10 cellular contexts compared by ENCODE assay signal in genomic region chr2:153287109-153287801, GRCh38.
DNase-seq lines count a peak whose midpoint lies in the region; ATAC-seq, FAIRE-seq and TF ChIP-seq lines count a peak whose summit lies in the region.
"Had no signal": no experiment of that assay in that cellular context is flagged by ENCODE, and none has a peak within 500 bp of the region (broad histone marks: within the 10 kb centered on the region; RNA-seq: fewer than 3 reads in every experiment).

No MANE protein-coding gene starts in this region.

- DNase-seq in GM12892 (ENCODE audit: insufficient read length) (peak; percentile 5), islet precursor cell (peak; percentile 87), mucosa of descending colon (no peak), aorta (no peak)
- DNase-seq in CD4-positive, alpha-beta memory T cell, result no peak
- DNase-seq: dorsolateral prefrontal cortex, T-helper 9 cell had no signal

- no peak overlapping the region for H3K9ac ChIP-seq in SU-DHL-6 (ENCODE audit: low read length)

- peaks cover 0 to 10% (median 5%) of the 10 kb centered on the region in 8 donors for H3K9me3 Mint-ChIP-seq in CD4-positive, alpha-beta memory T cell

- peaks cover 0 to 5% (median 1%) of the 10 kb centered on the region in 4 donors for H3K4me1 Mint-ChIP-seq in CD4-positive, alpha-beta memory T cell

- H3K27ac Mint-ChIP-seq in CD4-positive, alpha-beta memory T cell, result no peak overlapping the region

- FAIRE-seq in GM12892 (lab: Jason Lieb, UNC), result no peak

- H3K4me3 ChIP-seq in SU-DHL-6 (ENCODE audit: insufficient read depth, low read length, poor library complexity, severe bottlenecking), result no peak overlapping the region
- H3K4me3 ChIP-seq in mucosa of descending colon, result no peak overlapping the region
- H3K4me3 ChIP-seq in CD4-positive, alpha-beta memory T cell (ENCODE audit: low read length in 2 of 2), result no peak overlapping the region
- no peak overlapping the region for H3K4me3 ChIP-seq in aorta (ENCODE audit: low read length in 2 of 2)
- H3K4me3 ChIP-seq: dorsolateral prefrontal cortex had no signal

- no peak overlapping the region for H2AFZ ChIP-seq in SU-DHL-6 (ENCODE audit: low read depth, low read length, severe bottlenecking)

- H3K27me3 Mint-ChIP-seq in CD4-positive, alpha-beta memory T cell, result peaks cover 1 to 3% of the 10 kb centered on the region in 2 donors

- H3K4me1 ChIP-seq in mucosa of descending colon (ENCODE audit: low read depth), result no peaks in the 10 kb centered on the region
- no peaks in the 10 kb centered on the region for H3K4me1 ChIP-seq in CD4-positive, alpha-beta memory T cell (ENCODE audit: insufficient read depth, low read length)
- no peaks in the 10 kb centered on the region for H3K4me1 ChIP-seq in aorta (ENCODE audit: control insufficient read depth in 1 of 2, insufficient read depth in 2 of 2, low read length in 2 of 2)

- intact Hi-C loops in mucosa of descending colon (cut with DNase I, micrococcal nuclease), result no loop called here
- intact Hi-C loops in CD4-positive, alpha-beta memory T cell (cut with micrococcal nuclease), result no loop called here
- intact Hi-C loops in aorta (cut with DNase I), result no loop called here

- H3K9me2 ChIP-seq in SU-DHL-6 (replicated peaks; ENCODE audit: insufficient read depth, low read length), result no peaks in the 10 kb centered on the region

- TF ChIP-seq CTCF in SU-DHL-6 (IDR thresholded peaks at IDR 0.05; ENCODE audit: insufficient read depth, low read length, poor library complexity, severe bottlenecking), result peak; percentile 12
- TF ChIP-seq CTCF in mucosa of descending colon (IDR thresholded peaks at IDR 0.05), result no peak

- H3K9me3 ChIP-seq in SU-DHL-6 (ENCODE audit: insufficient read depth, low read length) (no peaks in the 10 kb centered on the region), mucosa of descending colon (peaks cover 4% of the 10 kb centered on the region), aorta (ENCODE audit: control insufficient read depth, low read length) (peaks cover 4% of the 10 kb centered on the region)
- H3K9me3 ChIP-seq in CD4-positive, alpha-beta memory T cell (ENCODE audit: control insufficient read depth in 1 of 2, low read length in 2 of 2), result peaks cover 0 to 3% of the 10 kb centered on the region in 2 donors

- H3K4me3 Mint-ChIP-seq in CD4-positive, alpha-beta memory T cell, result peak overlapping the region in 2 of 8 donors; percentile 17 to 37

- H3K36me3 ChIP-seq in SU-DHL-6 (ENCODE audit: low read length) (no peaks in the 10 kb centered on the region), mucosa of descending colon (ENCODE audit: low read depth) (no peaks in the 10 kb centered on the region), aorta (ENCODE audit: control insufficient read depth in 1 of 2, insufficient read depth in 2 of 2, low read length in 1 of 2) (no peaks in the 10 kb centered on the region)
- H3K36me3 ChIP-seq in CD4-positive, alpha-beta memory T cell (ENCODE audit: insufficient read depth, low read length), result no peaks in the 10 kb centered on the region

- ATAC-seq in HG02759 (IDR thresholded peaks at IDR 0.05; ENCODE audit: unreplicated experiment) (peak; percentile 78), mucosa of descending colon (no peak), HG03095 (IDR thresholded peaks at IDR 0.05; ENCODE audit: unreplicated experiment) (no peak), aorta (ENCODE audit: low FRiP score) (no peak)

- H3K27ac ChIP-seq in SU-DHL-6 (ENCODE audit: low read depth, low read length) (no peak overlapping the region), aorta (ENCODE audit: low read depth in 1 of 2, low read length in 2 of 2) (no peak overlapping the region)
- H3K27ac ChIP-seq in CD4-positive, alpha-beta memory T cell (ENCODE audit: low read depth, low read length), result no peak overlapping the region
- H3K27ac ChIP-seq: dorsolateral prefrontal cortex had no signal

- H3K27me3 ChIP-seq in SU-DHL-6 (ENCODE audit: low read length) (no peaks in the 10 kb centered on the region), aorta (ENCODE audit: control insufficient read depth in 1 of 2, insufficient read depth in 2 of 2, low read length in 1 of 2) (no peaks in the 10 kb centered on the region)
- no peaks in the 10 kb centered on the region for H3K27me3 ChIP-seq in CD4-positive, alpha-beta memory T cell (ENCODE audit: insufficient read depth, low read length)

- no peaks in the 10 kb centered on the region for H4K20me1 ChIP-seq in SU-DHL-6 (ENCODE audit: low read depth, low read length)

- CTCF ChIA-PET in CD4-positive, alpha-beta memory T cell (lab: Charles Lee; ENCODE audit: partially characterized antibody), result no interaction called here

- no peaks in the 10 kb centered on the region for H3K36me3 Mint-ChIP-seq in CD4-positive, alpha-beta memory T cell

- no peak for TF ChIP-seq POLR2A in GM12892 (IDR thresholded peaks at IDR 0.05; ENCODE audit: low read depth, low read length)

- POLR2A ChIA-PET in CD4-positive, alpha-beta memory T cell (lab: Charles Lee; ENCODE audit: partially characterized antibody), result no interaction called here

- WGBS in aorta, 2 donors, result 39 to 41% methylated on average over 24 of the region's 24 CpGs

- no peaks in the 10 kb centered on the region for H3K79me2 ChIP-seq in SU-DHL-6 (ENCODE audit: insufficient read depth, low read length)

- peak overlapping the region; percentile 47 for H3K4me2 ChIP-seq in SU-DHL-6 (ENCODE audit: low read depth, low read length, poor library complexity, severe bottlenecking)

- H3F3A ChIP-seq in SU-DHL-6 (ENCODE audit: insufficient read depth), result no peaks in the 10 kb centered on the region

Comparison
In these comparisons a context has a peak if more than half of its experiments do, and no peak if none do; other contexts are left out.
1. DNase-seq: peak in GM12892 (single experiment) and islet precursor cell (single experiment); none in mucosa of descending colon (0 of 3), CD4-positive, alpha-beta memory T cell (0 of 5) and aorta (0 of 2).